In the genomic region with DNA sequence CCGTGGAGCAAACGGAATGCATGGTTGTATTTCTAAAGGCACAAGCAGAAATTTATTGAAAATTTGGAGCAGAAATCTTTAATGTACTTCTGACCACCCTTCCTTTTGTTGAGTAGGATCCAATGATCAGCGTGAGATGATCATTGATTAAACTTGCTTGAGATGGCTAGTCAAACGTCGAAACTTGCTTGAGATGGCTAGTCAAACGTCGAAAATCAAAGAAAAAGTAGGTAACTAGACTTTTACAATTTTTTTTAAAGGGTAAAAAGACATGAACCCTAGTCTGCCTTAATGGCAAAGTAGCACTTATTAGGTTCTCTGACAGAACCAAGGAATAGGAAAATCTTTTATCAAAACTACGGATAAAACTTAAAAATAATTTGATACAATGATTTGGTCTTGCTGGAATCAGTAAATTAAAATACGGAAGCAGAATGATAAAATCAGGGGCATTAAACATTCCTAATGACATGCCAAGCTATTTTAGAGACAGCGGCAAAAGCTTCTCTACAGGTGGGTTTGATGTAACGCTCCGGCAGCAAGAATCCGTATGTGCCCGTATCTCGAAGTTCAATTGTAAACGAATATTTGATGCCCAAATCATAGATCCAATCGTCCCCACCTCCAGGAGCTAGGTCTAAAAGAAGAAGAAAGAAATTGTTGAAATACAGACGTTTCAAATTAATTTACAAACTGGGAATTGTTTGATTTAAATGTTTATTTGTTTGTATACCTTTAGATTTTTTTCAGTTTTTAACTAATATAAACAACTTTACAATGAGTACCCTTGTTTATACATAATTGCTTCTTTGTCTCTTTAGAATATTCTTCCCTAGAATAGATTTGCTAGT, we compare ENCODE assay signal across 10 cellular contexts. TPM values are rescaled to one million over a fixed set of nuclear protein-coding genes. Genes with fewer than 3 reads are reported as not detected.
DNase-seq lines count a peak whose midpoint lies in the region; ATAC-seq and TF ChIP-seq lines count a peak whose summit lies in the region.
"Had no signal": no experiment of that assay in that cellular context is flagged by ENCODE, and none has a peak within 500 bp of the region (broad histone marks: within the 10 kb centered on the region; RNA-seq: fewer than 3 reads in every experiment).

No MANE protein-coding gene starts in this region.

- peaks cover 3 to 17% of the 10 kb centered on the region in 2 donors for H3K27me3 Mint-ChIP-seq in T-cell

- H3K9me3 Mint-ChIP-seq in T-cell: no peaks in the 10 kb centered on the region

- POLR2A ChIA-PET in T-cell (lab: Charles Lee): interaction anchor here (0.6 to 1.2 kb wide), 2 partner anchors 71 to 491 kb away, joined by 3 to 4 read pairs; no protein-coding TSS in a partner anchor

- no peak for TF ChIP-seq EP300 in sigmoid colon (IDR thresholded peaks at IDR 0.05)

- intact Hi-C loops in sigmoid colon (cut with DNase I): no loop called here

- TF ChIP-seq POLR2A in sigmoid colon (IDR thresholded peaks at IDR 0.05): no peak

- 22 to 23% methylated on average over 18 of the region's 18 CpGs for WGBS in sigmoid colon, 2 donors

- H3K4me3 ChIP-seq in GM12864 (ENCODE audit: low read depth, low read length) (peak overlapping the region; percentile 98), foreskin fibroblast (ENCODE audit: low read depth in 1 of 2, low read length in 2 of 2) (peak overlapping the region; percentile 79 to 83), sigmoid colon (peak overlapping the region; percentile 72 to 95 (median 88))

- CTCF ChIA-PET in T-cell (lab: Charles Lee): interaction anchor here in 1 of 2 donors (0.5 to 1.0 kb wide), 3 partner anchors 10 to 636 kb away, joined by 3 to 4 read pairs (median 3); no protein-coding TSS in a partner anchor

- no peaks in the 10 kb centered on the region for H3K27me3 ChIP-seq in sigmoid colon

- no peaks in the 10 kb centered on the region for H3K9me3 ChIP-seq in sigmoid colon
- H3K9me3 ChIP-seq: mucosa of descending colon had no signal

- H3K27ac ChIP-seq in sigmoid colon: peak overlapping the region; percentile 89 to 95 (median 92)

- peaks cover 37 to 44% (median 37%) of the 10 kb centered on the region in 3 donors for H3K4me1 Mint-ChIP-seq in T-cell

- peak overlapping the region; percentile 93 to 95 (median 94) for H3K4me3 Mint-ChIP-seq in T-cell

- H3K27ac Mint-ChIP-seq in T-cell: peak overlapping the region; percentile 96

- ATAC-seq in T-cell (replicated peaks in 1 of 4): no peak
- no peak for ATAC-seq in HG03354 (IDR thresholded peaks at IDR 0.05; ENCODE audit: poor library complexity, severe bottlenecking, unreplicated experiment)
- ATAC-seq in GM19397 (IDR thresholded peaks at IDR 0.05; ENCODE audit: unreplicated experiment): no peak

- no peaks in the 10 kb centered on the region for H3K36me3 ChIP-seq in sigmoid colon

- no peak for DNase-seq in GM12864 (ENCODE audit: low read depth)
- DNase-seq in T-cell: no peak
- DNase-seq in foreskin fibroblast: no peak
- DNase-seq in sigmoid colon: no peak
- DNase-seq in mucosa of gallbladder (ENCODE audit: low spot score): no peak
- no peak for DNase-seq in SKM-1 (lab: John Stamatoyannopoulos, UW; ENCODE audit: unreplicated experiment)

- H3K4me1 ChIP-seq in sigmoid colon: peaks cover 0 to 33% (median 20%) of the 10 kb centered on the region in 4 donors

- H3K36me3 Mint-ChIP-seq in T-cell: no peaks in the 10 kb centered on the region

- TF ChIP-seq CTCF in GM12864 (IDR thresholded peaks at IDR 0.05; ENCODE audit: low read depth, low read length, missing control alignments) (no peak), foreskin fibroblast (IDR thresholded peaks at IDR 0.05; ENCODE audit: low read depth, low read length) (no peak), sigmoid colon (IDR thresholded peaks at IDR 0.05) (no peak)

RNA-seq across cellular contexts. Expression of a gene that starts 0.8 kb away (rescaled TPM):
- 10 to 100 TPM; 41.9 to 61.5 (median 58.4) TPM for total RNA-seq in T-cell
- total RNA-seq in sigmoid colon: 10 to 100 TPM; 30.9 to 45.3 (median 36.8) TPM
- 10 to 100 TPM in 1 of 3 donors, 1 to 10 TPM in 2; 5.8 to 13.3 (median 9.0) TPM for polyA plus RNA-seq in sigmoid colon
- 43.3 TPM for total RNA-seq in mucosa of gallbladder

RNA-seq across cellular contexts. Expression of a gene that starts 51.4 kb away (rescaled TPM):
- under 1 TPM in 3 of 5 donors, not detected in 2; 0.13 to 0.29 (median 0.28) TPM for total RNA-seq in T-cell
- total RNA-seq in sigmoid colon: not detected
- polyA plus RNA-seq in sigmoid colon: not detected
- 13.3 TPM for total RNA-seq in mucosa of gallbladder
- total RNA-seq: LHCN-M2, mucosa of descending colon had no signal

Comparison
In these comparisons a context has a peak if more than half of its experiments do, and no peak if none do; other contexts are left out.
1. RNA of a gene that starts 51.4 kb away (total RNA-seq): 13.3 TPM in mucosa of gallbladder (single experiment); 0.13 to 0.29 TPM in T-cell and not detected in sigmoid colon; every median in the first group is over 10 times any median in the second.
2. Peak in every context shown above with its lines, with median percentiles within 50 percentile points of each other: H3K4me3 ChIP-seq.